In the genomic region with DNA sequence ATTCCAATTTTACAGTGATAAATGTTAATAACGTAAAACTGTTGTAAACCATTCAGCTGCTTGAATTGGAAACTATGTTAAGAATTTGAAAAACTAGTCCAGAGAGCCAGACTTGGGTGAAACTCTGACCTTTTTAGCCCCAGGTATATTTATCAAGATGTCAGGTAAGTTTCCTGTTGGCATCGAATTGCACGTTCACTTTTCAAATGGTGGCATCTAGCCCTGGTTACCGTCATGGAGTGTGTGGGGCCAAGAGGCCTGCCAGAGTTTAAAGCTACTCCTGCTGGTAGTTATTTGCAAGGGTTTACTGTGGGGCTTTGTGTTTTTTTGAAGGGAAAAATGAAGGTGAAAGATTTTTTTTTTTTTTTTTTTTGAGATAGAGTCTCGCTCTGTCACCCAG, we compare ENCODE assay signal across 1 cellular context.
TF ChIP-seq lines count a peak whose summit lies in the region.

No MANE protein-coding gene starts in this region.

TF ChIP-seq in Ishikawa, 13 proteins besides CTCF, POLR2A, EP300 and RAD21 (continued from another document):
- TF ChIP-seq REST (IDR thresholded peaks at IDR 0.05; ENCODE audit: low read depth): no peak
